8 cellular contexts compared by ENCODE assay signal in the genomic region with DNA sequence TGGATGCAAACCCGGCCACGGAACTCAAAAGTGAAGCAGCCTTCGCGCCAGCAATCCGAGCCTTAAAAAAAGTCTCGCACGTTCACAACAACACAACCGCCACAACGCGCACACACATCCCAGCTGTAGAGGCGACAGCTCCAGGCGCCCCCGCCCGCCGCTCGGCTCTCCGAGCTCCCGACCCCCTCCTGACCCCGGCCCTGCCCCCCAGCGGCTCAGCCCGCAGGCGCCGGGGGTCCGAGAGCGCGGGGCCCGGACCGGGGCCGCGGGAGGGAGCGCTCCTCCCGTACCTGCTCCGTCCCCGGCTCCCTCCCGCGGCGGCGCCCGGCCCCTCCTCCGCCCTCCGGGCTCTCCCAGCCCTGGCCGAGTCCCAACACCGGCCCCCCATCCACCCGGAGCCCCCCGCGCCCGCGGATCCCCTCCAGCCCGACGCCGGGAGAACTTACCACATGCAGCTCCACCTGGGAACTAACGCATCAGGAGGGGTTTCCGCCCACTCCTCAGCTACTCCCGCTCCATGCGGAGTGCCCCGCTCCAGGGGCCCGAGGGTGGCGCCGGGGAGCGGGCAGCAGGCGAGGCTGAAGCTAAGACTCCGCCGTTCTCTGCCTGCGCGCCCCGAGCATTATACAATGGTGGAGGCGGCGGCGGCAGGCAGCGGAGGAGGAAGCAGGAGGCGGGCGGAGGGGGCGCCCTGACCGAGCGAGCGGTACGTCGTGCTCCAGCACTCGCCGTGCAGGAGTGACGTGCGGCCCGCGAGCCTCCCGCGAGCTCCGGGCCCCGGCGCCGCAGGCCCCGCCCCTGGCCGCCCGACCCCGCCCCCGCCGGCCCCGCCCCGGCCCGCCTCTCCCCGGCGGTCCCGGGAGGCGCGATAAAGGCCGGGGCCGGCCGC. TPM values are rescaled to one million over a fixed set of nuclear protein-coding genes. Genes with fewer than 3 reads are reported as not detected.
DNase-seq lines count a peak whose midpoint lies in the region; ATAC-seq and TF ChIP-seq lines count a peak whose summit lies in the region.

A gene with protein sequence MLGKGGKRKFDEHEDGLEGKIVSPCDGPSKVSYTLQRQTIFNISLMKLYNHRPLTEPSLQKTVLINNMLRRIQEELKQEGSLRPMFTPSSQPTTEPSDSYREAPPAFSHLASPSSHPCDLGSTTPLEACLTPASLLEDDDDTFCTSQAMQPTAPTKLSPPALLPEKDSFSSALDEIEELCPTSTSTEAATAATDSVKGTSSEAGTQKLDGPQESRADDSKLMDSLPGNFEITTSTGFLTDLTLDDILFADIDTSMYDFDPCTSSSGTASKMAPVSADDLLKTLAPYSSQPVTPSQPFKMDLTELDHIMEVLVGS (minus strand): TSS at position 740 of the 889 bp plus-strand sequence. CDS start 17,042 bp downstream, outside the sequence.

- peaks cover 3% of the 10 kb centered on the region for H3K36me3 Mint-ChIP-seq in activated CD4-positive, alpha-beta T cell treated with anti-CD3 and anti-CD28 coated beads, Interleukin-2, amount 10 ng/mL, durations not matched to agents 24 days and 14 days (ENCODE audit: low read depth)

- H3K9me3 ChIP-seq in liver (ENCODE audit: control insufficient read depth in 4 of 4, low read length in 3 of 4): no peaks in the 10 kb centered on the region

- peak within 1 kb of the TSS; percentile 95 for H3K4me3 Mint-ChIP-seq in activated CD4-positive, alpha-beta T cell treated with anti-CD3 and anti-CD28 coated beads, Interleukin-2, amount 10 ng/mL, durations not matched to agents 24 days and 14 days

- peak within 1 kb of the TSS; percentile 85 to 94 for H3K9ac ChIP-seq in liver (ENCODE audit: low read depth in 1 of 2, low read length in 2 of 2)

- DNase-seq in AML-193 (lab: John Stamatoyannopoulos, UW) (peak; percentile 79 to 80), GM19238 (ENCODE audit: insufficient read length, low spot score) (peak; percentile 92), NCI-H526 treated with DMSO at 0.1 percent for 48 hours (lab: John Stamatoyannopoulos, UW) (peak; percentile 80), dedifferentiated amniotic fluid mesenchymal stem cell (ENCODE audit: extremely low spot score) (peak; percentile 75)
- peak; percentile 96 for DNase-seq in activated CD4-positive, alpha-beta T cell treated with anti-CD3 and anti-CD28 coated beads, Interleukin-2, amount 10 ng/mL, durations not matched to agents 24 days and 14 days
- DNase-seq in stimulated activated CD4-positive, alpha-beta T cell treated with anti-CD3 and anti-CD28 coated beads, Interleukin-4, amount 100 ng/mL, for 24 hours: peak; percentile 77

- peak within 1 kb of the TSS; percentile 92 for H3K27ac Mint-ChIP-seq in activated CD4-positive, alpha-beta T cell treated with anti-CD3 and anti-CD28 coated beads, Interleukin-2, amount 10 ng/mL, durations not matched to agents 24 days and 14 days

- H3K36me3 ChIP-seq in liver (ENCODE audit: control insufficient read depth in 4 of 4, insufficient read depth in 3 of 4, low read depth in 1 of 4, low read length in 3 of 4): no peaks in the 10 kb centered on the region

- H3K4me1 ChIP-seq in liver (ENCODE audit: control insufficient read depth in 4 of 4, insufficient read depth in 4 of 4, low read length in 3 of 4): peaks cover 7 to 42% (median 27%) of the 10 kb centered on the region in 4 donors

- ATAC-seq in HG03439 (IDR thresholded peaks at IDR 0.05; ENCODE audit: unreplicated experiment): peak; percentile 69

- no peaks in the 10 kb centered on the region for H3K27me3 Mint-ChIP-seq in activated CD4-positive, alpha-beta T cell treated with anti-CD3 and anti-CD28 coated beads, Interleukin-2, amount 10 ng/mL, durations not matched to agents 24 days and 14 days

- no peaks in the 10 kb centered on the region for H3K9me3 Mint-ChIP-seq in activated CD4-positive, alpha-beta T cell treated with anti-CD3 and anti-CD28 coated beads, Interleukin-2, amount 10 ng/mL, durations not matched to agents 24 days and 14 days

- TF ChIP-seq RAD21 in liver (IDR thresholded peaks at IDR 0.05): peak in 1 of 2 donors; percentile 33

- H3K4me1 Mint-ChIP-seq in activated CD4-positive, alpha-beta T cell treated with anti-CD3 and anti-CD28 coated beads, Interleukin-2, amount 10 ng/mL, durations not matched to agents 24 days and 14 days: peaks cover 66% of the 10 kb centered on the region

- WGBS in liver: under 1% methylated on average over 106 of the region's 107 CpGs

- H3K27ac ChIP-seq in liver (ENCODE audit: low read depth in 1 of 2, low read length in 2 of 2): peak within 1 kb of the TSS; percentile 99

- no peaks in the 10 kb centered on the region for H3K27me3 ChIP-seq in liver (ENCODE audit: control insufficient read depth in 4 of 4, insufficient read depth in 4 of 4, low read length in 3 of 4)

- no peak for TF ChIP-seq CTCF in liver (IDR thresholded peaks at IDR 0.05; ENCODE audit: low read depth, low read length, missing input control)

- H3K4me3 ChIP-seq in liver (ENCODE audit: low read depth in 1 of 3, low read length in 3 of 3): peak within 1 kb of the TSS; percentile 81 to 98 (median 86)

- intact Hi-C loops in activated CD4-positive, alpha-beta T cell treated with anti-CD3 and anti-CD28 coated beads, Interleukin-2, amount 10 ng/mL, durations not matched to agents 24 days and 14 days (cut with micrococcal nuclease): loop anchor here (5.0 kb wide), 2 partner anchors 334 to 511 kb away; partner anchors contain the start of genes PELI1 and SLC1A4

TF ChIP-seq in liver, 16 proteins besides CTCF, POLR2A, EP300 and RAD21:
- TF ChIP-seq NR2F2 (IDR thresholded peaks at IDR 0.05) (no peak), JUND (IDR thresholded peaks at IDR 0.05) (no peak), SP1 (IDR thresholded peaks at IDR 0.05) (peak; percentile 4), TAF1 (conservative IDR thresholded peaks at IDR 0.05) (peak; percentile 50), YY1 (IDR thresholded peaks at IDR 0.05) (peak; percentile 67)
- TF ChIP-seq, protein P1, sequence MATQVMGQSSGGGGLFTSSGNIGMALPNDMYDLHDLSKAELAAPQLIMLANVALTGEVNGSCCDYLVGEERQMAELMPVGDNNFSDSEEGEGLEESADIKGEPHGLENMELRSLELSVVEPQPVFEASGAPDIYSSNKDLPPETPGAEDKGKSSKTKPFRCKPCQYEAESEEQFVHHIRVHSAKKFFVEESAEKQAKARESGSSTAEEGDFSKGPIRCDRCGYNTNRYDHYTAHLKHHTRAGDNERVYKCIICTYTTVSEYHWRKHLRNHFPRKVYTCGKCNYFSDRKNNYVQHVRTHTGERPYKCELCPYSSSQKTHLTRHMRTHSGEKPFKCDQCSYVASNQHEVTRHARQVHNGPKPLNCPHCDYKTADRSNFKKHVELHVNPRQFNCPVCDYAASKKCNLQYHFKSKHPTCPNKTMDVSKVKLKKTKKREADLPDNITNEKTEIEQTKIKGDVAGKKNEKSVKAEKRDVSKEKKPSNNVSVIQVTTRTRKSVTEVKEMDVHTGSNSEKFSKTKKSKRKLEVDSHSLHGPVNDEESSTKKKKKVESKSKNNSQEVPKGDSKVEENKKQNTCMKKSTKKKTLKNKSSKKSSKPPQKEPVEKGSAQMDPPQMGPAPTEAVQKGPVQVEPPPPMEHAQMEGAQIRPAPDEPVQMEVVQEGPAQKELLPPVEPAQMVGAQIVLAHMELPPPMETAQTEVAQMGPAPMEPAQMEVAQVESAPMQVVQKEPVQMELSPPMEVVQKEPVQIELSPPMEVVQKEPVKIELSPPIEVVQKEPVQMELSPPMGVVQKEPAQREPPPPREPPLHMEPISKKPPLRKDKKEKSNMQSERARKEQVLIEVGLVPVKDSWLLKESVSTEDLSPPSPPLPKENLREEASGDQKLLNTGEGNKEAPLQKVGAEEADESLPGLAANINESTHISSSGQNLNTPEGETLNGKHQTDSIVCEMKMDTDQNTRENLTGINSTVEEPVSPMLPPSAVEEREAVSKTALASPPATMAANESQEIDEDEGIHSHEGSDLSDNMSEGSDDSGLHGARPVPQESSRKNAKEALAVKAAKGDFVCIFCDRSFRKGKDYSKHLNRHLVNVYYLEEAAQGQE (IDR thresholded peaks at IDR 0.05): peak; percentile 79

RNA-seq across cellular contexts. Expression of the gene that starts here (rescaled TPM):
- total RNA-seq in activated CD4-positive, alpha-beta T cell treated with anti-CD3 and anti-CD28 coated beads, Interleukin-2, amount 10 ng/mL, durations not matched to agents 24 days and 14 days: 24.6 and 26.7 TPM in 2 replicates
- 10 to 100 TPM in 1 of 2 donors, 1 to 10 TPM in 1; 5.8 to 13.3 TPM for total RNA-seq in liver
- 1 to 10 TPM; 5.1 to 7.1 TPM for polyA plus RNA-seq in liver

Comparison
In these comparisons a context has a peak if more than half of its experiments do, and no peak if none do; other contexts are left out.
1. Peak in every context shown above with its lines: DNase-seq, ATAC-seq, H3K4me3 ChIP-seq and H3K27ac ChIP-seq.